Comparison of ENCODE assay signal across 8 cellular contexts in the genomic region with DNA sequence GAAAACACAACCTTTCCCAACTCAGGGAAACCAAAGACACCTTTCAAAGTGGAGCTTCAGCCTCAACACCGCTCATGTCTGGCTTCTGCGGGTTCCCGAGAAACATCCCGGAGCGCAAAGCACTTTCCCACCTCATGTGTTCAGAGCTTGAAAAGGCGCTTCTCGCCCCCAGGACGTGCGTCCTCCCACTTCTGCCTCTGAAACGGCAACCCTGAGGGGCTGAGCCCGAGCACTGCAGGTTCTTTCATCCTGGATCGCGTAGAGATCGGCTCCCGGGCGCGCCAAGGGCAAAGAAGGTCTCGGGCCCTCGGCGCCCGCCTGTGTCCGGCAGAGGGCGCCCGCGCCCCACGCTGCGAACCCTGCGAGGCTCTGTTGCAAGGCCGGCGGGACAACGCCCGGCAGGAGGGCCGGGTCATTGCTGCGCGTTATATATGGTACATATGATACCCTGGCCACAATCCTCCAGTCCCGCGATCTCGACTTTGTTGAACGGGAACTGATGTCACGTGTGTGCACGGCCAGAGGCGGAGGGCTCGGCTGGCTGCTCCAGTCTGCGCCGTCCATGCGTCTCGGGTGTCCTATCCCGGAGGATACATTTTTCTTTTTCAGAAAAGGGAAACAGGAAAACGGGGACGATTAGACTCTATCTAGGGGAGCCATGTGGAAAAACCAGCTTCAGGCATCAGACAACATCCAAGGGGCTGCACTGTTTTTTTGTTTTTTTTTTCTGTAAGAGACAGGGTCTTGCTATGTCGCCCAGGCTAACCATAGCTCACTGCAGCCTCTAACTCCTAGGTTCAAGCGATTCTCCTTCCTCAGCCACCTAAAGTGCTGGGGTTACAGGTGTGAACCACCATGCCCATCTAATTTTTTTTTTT. TPM values are rescaled to one million over a fixed set of nuclear protein-coding genes. Genes with fewer than 3 reads are reported as not detected.
DNase-seq lines count a peak whose midpoint lies in the region; ATAC-seq lines count a peak whose summit lies in the region.

No MANE protein-coding gene starts in this region.

- no peaks in the 10 kb centered on the region for H3K9me3 Mint-ChIP-seq in CD8-positive, alpha-beta memory T cell
- H3K9me3 Mint-ChIP-seq in IgD-negative memory B cell: peaks cover under 1 to 1% (median 1%) of the 10 kb centered on the region in 3 donors
- H3K9me3 Mint-ChIP-seq in activated T-helper 1 cell treated with anti-CD3 and anti-CD28 coated beads, Interleukin-12 subunit alpha, Interleukin-12 subunit beta, Interleukin-2, Interleukin-4 antibody, amounts not matched to agents 30 ng/mL and 10 ng/mL and 1 ng/mL, durations not matched to agents 14 hours and 24 hours and 36 hours: peaks cover 1% of the 10 kb centered on the region
- H3K9me3 Mint-ChIP-seq in natural killer cell treated with Interleukin-12 subunit alpha and Interleukin-12 subunit beta and Interleukin-15 and Interleukin-18, amount 100 ng/mL, for 72 hours: peaks cover under 1% of the 10 kb centered on the region
- H3K9me3 Mint-ChIP-seq in stimulated activated memory B cell treated with anti-CD40 and anti-IgM and Interleukin-4, amounts not matched to agents 10 μg/mL and 1 μg/mL and 100 μg/mL, for 72 hours: peaks cover under 1% of the 10 kb centered on the region

- peaks cover 2 to 7% (median 7%) of the 10 kb centered on the region in 3 donors for H3K4me1 Mint-ChIP-seq in CD8-positive, alpha-beta memory T cell
- H3K4me1 Mint-ChIP-seq in IgD-negative memory B cell: peaks cover 0 to 2% (median 1%) of the 10 kb centered on the region in 3 donors
- no peaks in the 10 kb centered on the region for H3K4me1 Mint-ChIP-seq in activated T-helper 1 cell treated with anti-CD3 and anti-CD28 coated beads, Interleukin-12 subunit alpha, Interleukin-12 subunit beta, Interleukin-2, Interleukin-4 antibody, amounts not matched to agents 30 ng/mL and 10 ng/mL and 1 ng/mL, durations not matched to agents 14 hours and 24 hours and 36 hours (ENCODE audit: low read depth)
- peaks cover 3 to 8% of the 10 kb centered on the region in 2 donors for H3K4me1 Mint-ChIP-seq in natural killer cell treated with Interleukin-12 subunit alpha and Interleukin-12 subunit beta and Interleukin-15 and Interleukin-18, amount 100 ng/mL, for 72 hours (ENCODE audit: low read depth in 2 of 2)
- peaks cover 12% of the 10 kb centered on the region for H3K4me1 Mint-ChIP-seq in stimulated activated memory B cell treated with anti-CD40 and anti-IgM and Interleukin-4, amounts not matched to agents 10 μg/mL and 1 μg/mL and 100 μg/mL, for 72 hours

- POLR2A ChIA-PET in CD8-positive, alpha-beta memory T cell (lab: Charles Lee): no interaction called here

- H3K36me3 Mint-ChIP-seq in CD8-positive, alpha-beta memory T cell: peaks cover 4 to 6% (median 6%) of the 10 kb centered on the region in 3 donors
- H3K36me3 Mint-ChIP-seq in IgD-negative memory B cell: peaks cover 4% of the 10 kb centered on the region
- peaks cover 2% of the 10 kb centered on the region for H3K36me3 Mint-ChIP-seq in activated T-helper 1 cell treated with anti-CD3 and anti-CD28 coated beads, Interleukin-12 subunit alpha, Interleukin-12 subunit beta, Interleukin-2, Interleukin-4 antibody, amounts not matched to agents 30 ng/mL and 10 ng/mL and 1 ng/mL, durations not matched to agents 14 hours and 24 hours and 36 hours (ENCODE audit: low read depth)
- no peaks in the 10 kb centered on the region for H3K36me3 Mint-ChIP-seq in natural killer cell treated with Interleukin-12 subunit alpha and Interleukin-12 subunit beta and Interleukin-15 and Interleukin-18, amount 100 ng/mL, for 72 hours
- H3K36me3 Mint-ChIP-seq in stimulated activated memory B cell treated with anti-CD40 and anti-IgM and Interleukin-4, amounts not matched to agents 10 μg/mL and 1 μg/mL and 100 μg/mL, for 72 hours: peaks cover 11% of the 10 kb centered on the region

- peaks cover 11% of the 10 kb centered on the region for H3K4me1 ChIP-seq in CD8-positive, alpha-beta memory T cell (ENCODE audit: insufficient read depth, low read length)

- peak overlapping the region in 6 of 7 donors; percentile 29 to 68 (median 64) for H3K4me3 Mint-ChIP-seq in CD8-positive, alpha-beta memory T cell
- H3K4me3 Mint-ChIP-seq in IgD-negative memory B cell: peak overlapping the region; percentile 29 to 79 (median 60)
- H3K4me3 Mint-ChIP-seq in activated T-helper 1 cell treated with anti-CD3 and anti-CD28 coated beads, Interleukin-12 subunit alpha, Interleukin-12 subunit beta, Interleukin-2, Interleukin-4 antibody, amounts not matched to agents 30 ng/mL and 10 ng/mL and 1 ng/mL, durations not matched to agents 14 hours and 24 hours and 36 hours: peak overlapping the region; percentile 54
- H3K4me3 Mint-ChIP-seq in natural killer cell treated with Interleukin-12 subunit alpha and Interleukin-12 subunit beta and Interleukin-15 and Interleukin-18, amount 100 ng/mL, for 72 hours: peak overlapping the region; percentile 58
- peak overlapping the region; percentile 76 for H3K4me3 Mint-ChIP-seq in stimulated activated memory B cell treated with anti-CD40 and anti-IgM and Interleukin-4, amounts not matched to agents 10 μg/mL and 1 μg/mL and 100 μg/mL, for 72 hours

- H3K27me3 Mint-ChIP-seq in CD8-positive, alpha-beta memory T cell: peaks cover 3 to 8% of the 10 kb centered on the region in 2 donors
- H3K27me3 Mint-ChIP-seq in IgD-negative memory B cell: peaks cover 4% of the 10 kb centered on the region
- H3K27me3 Mint-ChIP-seq in activated T-helper 1 cell treated with anti-CD3 and anti-CD28 coated beads, Interleukin-12 subunit alpha, Interleukin-12 subunit beta, Interleukin-2, Interleukin-4 antibody, amounts not matched to agents 30 ng/mL and 10 ng/mL and 1 ng/mL, durations not matched to agents 14 hours and 24 hours and 36 hours (ENCODE audit: insufficient read depth): peaks cover 7% of the 10 kb centered on the region
- peaks cover 12 to 13% of the 10 kb centered on the region in 2 donors for H3K27me3 Mint-ChIP-seq in natural killer cell treated with Interleukin-12 subunit alpha and Interleukin-12 subunit beta and Interleukin-15 and Interleukin-18, amount 100 ng/mL, for 72 hours
- peaks cover 13% of the 10 kb centered on the region for H3K27me3 Mint-ChIP-seq in stimulated activated memory B cell treated with anti-CD40 and anti-IgM and Interleukin-4, amounts not matched to agents 10 μg/mL and 1 μg/mL and 100 μg/mL, for 72 hours

- no peak overlapping the region for H3K27ac ChIP-seq in CD8-positive, alpha-beta memory T cell (ENCODE audit: low read depth, low read length)

- no peaks in the 10 kb centered on the region for H3K9me3 ChIP-seq in CD8-positive, alpha-beta memory T cell (ENCODE audit: low read length)

- intact Hi-C loops in activated T-helper 1 cell treated with anti-CD3 and anti-CD28 coated beads, Interleukin-12 subunit alpha, Interleukin-12 subunit beta, Interleukin-2, Interleukin-4 antibody, amounts not matched to agents 30 ng/mL and 10 ng/mL and 1 ng/mL, durations not matched to agents 14 hours and 24 hours and 36 hours (cut with micrococcal nuclease): loop anchor here (1.0 kb wide), 6 partner anchors 19 to 416 kb away; partner anchors contain the start of gene COQ7

- DNase-seq in CD8-positive, alpha-beta memory T cell: peak; percentile 62 to 74 (median 66)
- peak; percentile 75 for DNase-seq in activated T-helper 1 cell treated with anti-CD3 and anti-CD28 coated beads, Interleukin-12 subunit alpha, Interleukin-12 subunit beta, Interleukin-2, Interleukin-4 antibody, amounts not matched to agents 30 ng/mL and 10 ng/mL and 1 ng/mL, durations not matched to agents 14 hours and 24 hours and 36 hours (ENCODE audit: low spot score)
- DNase-seq in fibroblast of peridontal ligament (ENCODE audit: extremely low read depth): peak; percentile 91
- DNase-seq in natural killer cell treated with Interleukin-12 subunit alpha and Interleukin-12 subunit beta and Interleukin-15 and Interleukin-18, amount 100 ng/mL, for 72 hours (ENCODE audit: low spot score): peak; percentile 84

- peaks cover 7% of the 10 kb centered on the region for H3K27me3 ChIP-seq in CD8-positive, alpha-beta memory T cell (ENCODE audit: insufficient read depth, low read length, poor library complexity, severe bottlenecking)

- H3K27ac Mint-ChIP-seq in CD8-positive, alpha-beta memory T cell: no peak overlapping the region
- H3K27ac Mint-ChIP-seq in IgD-negative memory B cell: peak overlapping the region in 1 of 3 donors; percentile 53
- no peak overlapping the region for H3K27ac Mint-ChIP-seq in activated T-helper 1 cell treated with anti-CD3 and anti-CD28 coated beads, Interleukin-12 subunit alpha, Interleukin-12 subunit beta, Interleukin-2, Interleukin-4 antibody, amounts not matched to agents 30 ng/mL and 10 ng/mL and 1 ng/mL, durations not matched to agents 14 hours and 24 hours and 36 hours
- H3K27ac Mint-ChIP-seq in natural killer cell treated with Interleukin-12 subunit alpha and Interleukin-12 subunit beta and Interleukin-15 and Interleukin-18, amount 100 ng/mL, for 72 hours: no peak overlapping the region
- H3K27ac Mint-ChIP-seq in stimulated activated memory B cell treated with anti-CD40 and anti-IgM and Interleukin-4, amounts not matched to agents 10 μg/mL and 1 μg/mL and 100 μg/mL, for 72 hours: peak overlapping the region; percentile 59

- ATAC-seq in GM19467 (IDR thresholded peaks at IDR 0.05; ENCODE audit: unreplicated experiment): peak; percentile 87
- peak; percentile 95 to 96 for ATAC-seq in natural killer cell treated with Interleukin-12 subunit alpha and Interleukin-12 subunit beta and Interleukin-15 and Interleukin-18, amount 100 ng/mL, for 72 hours
- ATAC-seq in stimulated activated memory B cell treated with anti-CD40 and anti-IgM and Interleukin-4, amounts not matched to agents 10 μg/mL and 1 μg/mL and 100 μg/mL, for 72 hours: peak; percentile 95

- peak overlapping the region; percentile 46 for H3K4me3 ChIP-seq in CD8-positive, alpha-beta memory T cell (ENCODE audit: low read length)

- CTCF ChIA-PET in CD8-positive, alpha-beta memory T cell (lab: Charles Lee): interaction anchor here (0.6 to 3.8 kb wide), 19 partner anchors 8 to 1529 kb away, joined by 3 to 38 read pairs (median 4); partner anchors contain the start of genes COQ7 and VPS35L

- H3K36me3 ChIP-seq in CD8-positive, alpha-beta memory T cell (ENCODE audit: insufficient read depth, low read length): no peaks in the 10 kb centered on the region

RNA-seq across cellular contexts. Expression of gene COQ7, which starts 19.1 kb away (rescaled TPM):
- 10 to 100 TPM; 22.4 TPM for total RNA-seq in CD8-positive, alpha-beta memory T cell
- polyA plus RNA-seq in CD8-positive, alpha-beta memory T cell: 13.2 TPM
- polyA plus RNA-seq in IgD-negative memory B cell: 15.4 TPM
- polyA plus RNA-seq in PFSK-1 (2012; ENCODE audit: insufficient read length, low read depth): 18.3 TPM
- total RNA-seq in activated T-helper 1 cell treated with anti-CD3 and anti-CD28 coated beads, Interleukin-12 subunit alpha, Interleukin-12 subunit beta, Interleukin-2, Interleukin-4 antibody, amounts not matched to agents 30 ng/mL and 10 ng/mL and 1 ng/mL, durations not matched to agents 14 hours and 24 hours and 36 hours: 17.3 and 19.6 TPM in 2 replicates
- 10 to 100 TPM; 11.2 to 17.1 TPM for total RNA-seq in natural killer cell treated with Interleukin-12 subunit alpha and Interleukin-12 subunit beta and Interleukin-15 and Interleukin-18, amount 100 ng/mL, for 72 hours

RNA-seq across cellular contexts. Expression of gene ITPRIPL2, which starts 27.2 kb away (rescaled TPM):
- 10 to 100 TPM; 15.8 to 17.3 TPM for total RNA-seq in CD8-positive, alpha-beta memory T cell
- 0.89 TPM for polyA plus RNA-seq in CD8-positive, alpha-beta memory T cell
- polyA plus RNA-seq in IgD-negative memory B cell: 4.7 TPM
- polyA plus RNA-seq in PFSK-1 (2012; ENCODE audit: insufficient read length, low read depth): 46.8 TPM
- 46.7 and 49.6 TPM in 2 replicates for total RNA-seq in activated T-helper 1 cell treated with anti-CD3 and anti-CD28 coated beads, Interleukin-12 subunit alpha, Interleukin-12 subunit beta, Interleukin-2, Interleukin-4 antibody, amounts not matched to agents 30 ng/mL and 10 ng/mL and 1 ng/mL, durations not matched to agents 14 hours and 24 hours and 36 hours
- 10 to 100 TPM; 11.2 to 31.9 TPM for total RNA-seq in natural killer cell treated with Interleukin-12 subunit alpha and Interleukin-12 subunit beta and Interleukin-15 and Interleukin-18, amount 100 ng/mL, for 72 hours
